Comparison of ENCODE assay signal across 19 cellular contexts in the genomic region with DNA sequence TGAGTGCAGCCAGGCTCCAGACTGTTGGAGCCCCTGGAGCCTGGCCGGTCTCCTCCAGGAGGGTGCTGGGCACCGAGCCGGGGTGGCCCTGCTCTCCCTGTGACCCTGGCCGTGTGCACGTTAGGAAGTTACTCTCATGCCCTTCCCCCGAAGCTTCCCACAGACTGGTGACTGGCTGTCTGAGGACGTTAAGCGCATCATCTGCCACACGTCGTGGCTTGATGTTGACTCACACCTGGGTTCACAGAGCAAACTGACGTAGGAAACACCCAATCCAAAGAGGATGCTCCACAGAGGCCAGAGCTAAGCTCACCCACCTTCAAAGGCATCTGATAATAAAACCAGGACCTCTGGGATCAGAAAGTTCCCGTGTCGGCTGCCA.
DNase-seq lines count a peak whose midpoint lies in the region; ATAC-seq and TF ChIP-seq lines count a peak whose summit lies in the region.
"Had no signal": no experiment of that assay in that cellular context is flagged by ENCODE, and none has a peak within 500 bp of the region (broad histone marks: within the 10 kb centered on the region; RNA-seq: fewer than 3 reads in every experiment).

No MANE protein-coding gene starts in this region.

- H3K4me3 ChIP-seq in DND-41 (ENCODE audit: low read depth in 1 of 2, low read length in 2 of 2) (no peak overlapping the region), IMR-90 (ENCODE audit: insufficient read depth, low read depth, low read length) (no peak overlapping the region), mammary epithelial cell (replicated peaks in 1 of 3; ENCODE audit: insufficient read depth in 1 of 3, low read depth in 2 of 3, low read length in 3 of 3) (no peak overlapping the region)
- H3K4me3 ChIP-seq: uterus had no signal

- no peaks in the 10 kb centered on the region for H3K79me2 ChIP-seq in DND-41 (ENCODE audit: insufficient read depth, low read length)
- no peaks in the 10 kb centered on the region for H3K79me2 ChIP-seq in mammary epithelial cell (ENCODE audit: insufficient read depth, low read length)

- H3K18ac ChIP-seq in IMR-90 (ENCODE audit: low read depth, low read length): no peak overlapping the region

- H3K27ac Mint-ChIP-seq in nephron: peak overlapping the region in 2 of 3 experiments; percentile 65 to 76
- H3K27ac Mint-ChIP-seq: CD4-positive, alpha-beta T cell had no signal

- peaks cover 31% of the 10 kb centered on the region for H3K4me1 ChIP-seq in DND-41 (ENCODE audit: insufficient read depth, low read length)
- no peaks in the 10 kb centered on the region for H3K4me1 ChIP-seq in IMR-90 (ENCODE audit: control insufficient read depth, insufficient read depth, low read length)
- no peaks in the 10 kb centered on the region for H3K4me1 ChIP-seq in mammary epithelial cell (ENCODE audit: insufficient read depth, low read length)
- H3K4me1 ChIP-seq: uterus had no signal

- H3K27me3 ChIP-seq in DND-41 (ENCODE audit: insufficient read depth, low read length, poor library complexity) (no peaks in the 10 kb centered on the region), IMR-90 (ENCODE audit: control insufficient read depth, insufficient read depth, low read length) (no peaks in the 10 kb centered on the region), mammary epithelial cell (ENCODE audit: insufficient read depth, low read length) (no peaks in the 10 kb centered on the region)
- H3K27me3 ChIP-seq: uterus had no signal

- peaks cover 15% of the 10 kb centered on the region for H3K27me3 Mint-ChIP-seq in nephron (ENCODE audit: low read depth)
- H3K27me3 Mint-ChIP-seq: CD4-positive, alpha-beta T cell had no signal

- H3K9me3 Mint-ChIP-seq in nephron: no peaks in the 10 kb centered on the region
- H3K9me3 Mint-ChIP-seq: CD4-positive, alpha-beta T cell; naive B cell had no signal

- ATAC-seq in DND-41 (ENCODE audit: insufficient read depth, low read depth) (peak; percentile 82), IMR-90 (ENCODE audit: low read depth) (no peak), GM18505 (IDR thresholded peaks at IDR 0.05; ENCODE audit: unreplicated experiment) (no peak), HG03139 (IDR thresholded peaks at IDR 0.05; ENCODE audit: unreplicated experiment) (no peak)
- ATAC-seq: right cardiac atrium had no signal

- H4K8ac ChIP-seq in IMR-90 (ENCODE audit: low read depth in 2 of 2, low read length in 2 of 2): no peak overlapping the region

- H3K9ac ChIP-seq in DND-41 (ENCODE audit: low read depth, low read length): 0 out of 2 replicates have a peak overlapping the region, but pooled peaks have one; percentile 29
- H3K9ac ChIP-seq in IMR-90 (ENCODE audit: low read depth, low read length): no peak overlapping the region
- no peak overlapping the region for H3K9ac ChIP-seq in mammary epithelial cell (ENCODE audit: insufficient read depth, low read length)

- no peak overlapping the region for H2BK15ac ChIP-seq in IMR-90 (ENCODE audit: low read depth, low read length)

- H2BK20ac ChIP-seq in IMR-90 (ENCODE audit: low read depth, low read length): no peak overlapping the region

- no peak overlapping the region for H4K91ac ChIP-seq in IMR-90 (ENCODE audit: insufficient read depth, low read depth, low read length)

- BruUV-seq in IMR-90 (replicated peaks; lab: Mats Ljungman, UMichigan) (no TSS peak), mammary epithelial cell (replicated peaks; lab: Mats Ljungman, UMichigan) (no TSS peak)

- H2AK5ac ChIP-seq in IMR-90 (ENCODE audit: low read depth, low read length): no peak overlapping the region

- no peak overlapping the region for H2AK9ac ChIP-seq in IMR-90 (replicated peaks; ENCODE audit: low read depth, low read length, poor library complexity)

- POLR2A ChIA-PET in IMR-90 (lab: Charles Lee; ENCODE audit: unreplicated experiment): no interaction called here

- H3K36me3 Mint-ChIP-seq in nephron (ENCODE audit: low read depth): no peaks in the 10 kb centered on the region
- H3K36me3 Mint-ChIP-seq: naive B cell had no signal

- H4K20me1 ChIP-seq in DND-41 (ENCODE audit: insufficient read depth, low read length) (no peaks in the 10 kb centered on the region), IMR-90 (ENCODE audit: insufficient read depth, low read length) (no peaks in the 10 kb centered on the region), mammary epithelial cell (ENCODE audit: insufficient read depth, low read length) (no peaks in the 10 kb centered on the region)

- no peak overlapping the region for H3K4ac ChIP-seq in IMR-90 (ENCODE audit: low read depth, low read length)

- H2BK5ac ChIP-seq in IMR-90 (ENCODE audit: low read depth, low read length, poor library complexity, severe bottlenecking): no peak overlapping the region

- H2BK120ac ChIP-seq in IMR-90 (ENCODE audit: low read depth, low read length): no peak overlapping the region

- in situ Hi-C loops in IMR-90 (cut with MboI; ENCODE audit: low sequenced_read_pairs) (no loop called here), mammary epithelial cell (cut with MboI; ENCODE audit: low sequenced_read_pairs in 2 of 2) (no loop called here)

- dilution Hi-C loops in IMR-90 (cut with HindIII; ENCODE audit: low sequenced_read_pairs, unreplicated experiment): no loop called here
- dilution Hi-C loops in mammary epithelial cell (cut with HindIII; ENCODE audit: low sequenced_read_pairs): loop anchor here (5.0 kb wide), 1 partner anchor 87 kb away; no protein-coding TSS in a partner anchor

- no peak overlapping the region for H3K56ac ChIP-seq in IMR-90 (ENCODE audit: extremely low read depth, insufficient read depth, low read length)

- H3K9me3 ChIP-seq in DND-41 (ENCODE audit: insufficient read depth, low read length, severe bottlenecking) (no peaks in the 10 kb centered on the region), IMR-90 (ENCODE audit: control insufficient read depth, insufficient read depth, low read length) (peaks cover 19% of the 10 kb centered on the region), mammary epithelial cell (replicated peaks; ENCODE audit: insufficient read depth, low read length) (peaks cover 43% of the 10 kb centered on the region)
- H3K9me3 ChIP-seq: uterus had no signal

- intact Hi-C loops in IMR-90 (cut with micrococcal nuclease): no loop called here
- intact Hi-C loops in mammary epithelial cell (cut with micrococcal nuclease): no loop called here

- peak overlapping the region; percentile 80 for H3K27ac ChIP-seq in DND-41 (ENCODE audit: low read length)
- no peak overlapping the region for H3K27ac ChIP-seq in IMR-90 (ENCODE audit: insufficient read depth, low read length)
- no peak overlapping the region for H3K27ac ChIP-seq in mammary epithelial cell (ENCODE audit: insufficient read depth, low read depth, low read length)
- H3K27ac ChIP-seq: uterus had no signal

- no peaks in the 10 kb centered on the region for H3K79me1 ChIP-seq in IMR-90 (ENCODE audit: low read depth in 1 of 2, low read length in 2 of 2)

- TF ChIP-seq CTCF in DND-41 (IDR thresholded peaks at IDR 0.05; ENCODE audit: borderline replicate concordance, extremely low read depth, low read length, poor library complexity, severe bottlenecking) (no peak), IMR-90 (conservative IDR thresholded peaks at IDR 0.05; ENCODE audit: low read depth, low read length) (no peak), mammary epithelial cell (conservative IDR thresholded peaks at IDR 0.05 in 1 of 2, IDR thresholded peaks at IDR 0.05 in 1 of 2; ENCODE audit: extremely low read depth in 1 of 2, insufficient read depth in 1 of 2, low read depth in 1 of 2, low read length in 2 of 2) (no peak), nephron (IDR thresholded peaks at IDR 0.05; ENCODE audit: unreplicated experiment in 3 of 3) (no peak)

- CTCF ChIA-PET in IMR-90 (lab: Yijun Ruan, JAX) (no interaction called here), mammary epithelial cell (lab: Charles Lee; ENCODE audit: low non-redundant PET) (no interaction called here)

- H3K23ac ChIP-seq in IMR-90 (ENCODE audit: low read depth, low read length): no peak overlapping the region

- TF ChIP-seq POLR2A in IMR-90 (IDR thresholded peaks at IDR 0.05; ENCODE audit: low read depth, low read length): no peak
- no peak for TF ChIP-seq POLR2A in GM18505 (IDR thresholded peaks at IDR 0.05; ENCODE audit: borderline replicate concordance, extremely low read depth, insufficient read depth, insufficient read length)

- no peak overlapping the region for H3K4me3 Mint-ChIP-seq in nephron
- H3K4me3 Mint-ChIP-seq: CD4-positive, alpha-beta T cell had no signal

- DNase-seq in DND-41 (peak; percentile 70), IMR-90 (peak; percentile 36), mammary epithelial cell (peak; percentile 7), T-helper 1 cell (no peak)
- DNase-seq: activated naive CD4-positive, alpha-beta T cell treated with anti-CD3 and anti-CD28 coated beads, Interleukin-2, amount 50 U/mL, for 16 hours; CD4-positive, alpha-beta T cell; kidney glomerular epithelial cell; naive B cell; NCI-H1436; NCI-H526; RPMI8226; stimulated activated CD4-positive, alpha-beta T cell treated with anti-CD3 and anti-CD28 coated beads, Interleukin-4, amount 100 ng/mL, for 24 hours; stimulated activated naive CD4-positive, alpha-beta T cell treated with Interleukin-2 at 50 U/mL for 16 hours; T1000; uterus had no signal

- peaks cover 85% of the 10 kb centered on the region for H3K4me1 Mint-ChIP-seq in nephron

- WGBS in IMR-90 (ENCODE audit: extremely low coverage in 2 of 2, insufficient read length in 1 of 2), 2 experiments: 34% methylated on average over 7 of the region's 13 CpGs; no CpG with 5 or more reads in 1 of the 2 experiments
- WGBS in mammary epithelial cell (ENCODE audit: low coverage, missing lambda C conversion rate): 70% methylated on average over 13 of the region's 13 CpGs

- H4K5ac ChIP-seq in IMR-90 (ENCODE audit: low read depth, low read length): no peak overlapping the region

- no peaks in the 10 kb centered on the region for H3K9me1 ChIP-seq in IMR-90 (ENCODE audit: insufficient read depth, low read length)

- H3K36me3 ChIP-seq in DND-41 (ENCODE audit: insufficient read depth, low read length) (no peaks in the 10 kb centered on the region), IMR-90 (ENCODE audit: control insufficient read depth, insufficient read depth, low read length) (no peaks in the 10 kb centered on the region), mammary epithelial cell (ENCODE audit: insufficient read depth, low read length) (no peaks in the 10 kb centered on the region)
- H3K36me3 ChIP-seq: uterus had no signal

- H3K4me2 ChIP-seq in DND-41 (ENCODE audit: insufficient read depth, low read length): no peak overlapping the region
- no peak overlapping the region for H3K4me2 ChIP-seq in IMR-90 (ENCODE audit: low read depth, low read length)
- no peak overlapping the region for H3K4me2 ChIP-seq in mammary epithelial cell (ENCODE audit: insufficient read depth, low read depth, low read length)

- 0 out of 2 replicates have a peak overlapping the region, but pooled peaks have one; percentile 14 for H2AFZ ChIP-seq in DND-41 (ENCODE audit: low read depth, low read length)
- H2AFZ ChIP-seq in IMR-90 (replicated peaks; ENCODE audit: low read length, poor library complexity): no peak overlapping the region
- H2AFZ ChIP-seq in mammary epithelial cell (ENCODE audit: low read depth, low read length): no peak overlapping the region

- TF ChIP-seq RAD21 in IMR-90 (IDR thresholded peaks at IDR 0.05; ENCODE audit: low read length): no peak

- no peak overlapping the region for H3K14ac ChIP-seq in IMR-90 (replicated peaks; ENCODE audit: low read depth, low read length)

TF ChIP-seq in IMR-90, 13 proteins besides CTCF, POLR2A, EP300 and RAD21 (continues in another document):
- TF ChIP-seq CHD1 (IDR thresholded peaks at IDR 0.05; ENCODE audit: low read depth, low read length): no peak

Comparison
In these comparisons a context has a peak if more than half of its experiments do, and no peak if none do; other contexts are left out.
1. DNase-seq: peak in DND-41 (single experiment), IMR-90 (single experiment) and mammary epithelial cell (single experiment); none in T-helper 1 cell (0 of 5).